In the genomic region with DNA sequence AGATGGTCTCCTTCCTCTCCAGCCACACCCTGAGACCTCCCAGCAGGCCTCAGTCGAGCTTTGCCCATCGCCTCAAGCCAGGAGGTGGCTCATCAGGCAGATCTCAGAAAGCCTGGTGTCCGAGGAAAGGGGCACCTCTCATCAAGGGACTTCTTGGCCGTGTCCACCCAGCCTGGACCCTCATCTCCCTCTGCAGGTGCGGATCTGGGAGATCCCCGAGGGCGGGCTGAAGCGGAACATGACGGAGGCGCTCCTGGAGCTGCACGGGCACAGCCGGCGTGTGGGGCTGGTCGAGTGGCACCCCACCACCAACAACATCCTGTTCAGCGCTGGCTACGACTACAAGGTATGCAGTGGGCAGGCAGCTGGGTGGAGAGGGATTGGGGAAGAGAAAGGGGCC, we compare ENCODE assay signal across 33 cellular contexts.
"Had no signal": no experiment of that assay in that cellular context is flagged by ENCODE, and none has a peak within 500 bp of the region (broad histone marks: within the 10 kb centered on the region; RNA-seq: fewer than 3 reads in every experiment).

No MANE protein-coding gene starts in this region.

- H3K27ac ChIP-seq: adrenal gland, body of pancreas, brain microvascular endothelial cell, breast epithelium, VCaP had no signal

- H3K9me3 ChIP-seq: adrenal gland, body of pancreas, breast epithelium had no signal

- DNase-seq: activated B cell treated with CpG ODN at 0.5 μM for 24 hours; activated CD4-positive, alpha-beta memory T cell treated with anti-CD3 and anti-CD28 coated beads for 36 hours; activated CD4-positive, alpha-beta T cell treated with anti-CD3 and anti-CD28 coated beads for 4 hours; activated CD4-positive, alpha-beta T cell treated with anti-CD3 and anti-CD28 coated beads, Interleukin-2, amount 10 ng/mL, durations not matched to agents 24 days and 14 days; activated CD4-positive, alpha-beta T cell treated with anti-CD3 and anti-CD28 coated beads, Interleukin-2, amount 50 U/mL, for 1 hour; activated CD4-positive, alpha-beta T cell treated with anti-CD3 and anti-CD28 coated beads, Interleukin-2, amount 50 U/mL, for 4 hours; activated CD4-positive, CD25-positive, alpha-beta regulatory T cell treated with anti-CD3 and anti-CD28 coated beads, Interleukin-2, amount 50 U/mL, for 72 hours; activated CD8-positive, alpha-beta memory T cell treated with anti-CD3 and anti-CD28 coated beads, Interleukin-2, amount 50 U/mL, for 4 hours; activated CD8-positive, alpha-beta T cell treated with anti-CD3 and anti-CD28 coated beads for 36 hours; activated effector memory CD4-positive, alpha-beta T cell treated with anti-CD3 and anti-CD28 coated beads, Interleukin-2, amount 50 U/mL, for 16 hours; activated gamma-delta T cell treated with Interleukin-2 at 50 U/mL for 16 hours; activated naive CD4-positive, alpha-beta T cell; activated naive CD4-positive, alpha-beta T cell treated with anti-CD3 and anti-CD28 coated beads for 36 hours; activated naive CD4-positive, alpha-beta T cell treated with anti-CD3 and anti-CD28 coated beads, Interleukin-2, amount 50 U/mL, for 16 hours; activated naive CD8-positive, alpha-beta T cell treated with anti-CD3 and anti-CD28 coated beads for 36 hours; activated T-cell treated with anti-CD3 and anti-CD28 coated beads for 4 hours; activated T-cell treated with anti-CD3 and anti-CD28 coated beads, Interleukin-2, amount 50 U/mL, for 1 hour; activated T-cell treated with anti-CD3 and anti-CD28 coated beads, Interleukin-2, amount 50 U/mL, for 4 hours; activated T-cell treated with anti-CD3 and anti-CD28 coated beads, Interleukin-2, amount 50 U/mL, for 72 hours; adrenal gland; amniotic stem cell; body of pancreas; brain microvascular endothelial cell; cerebellar nuclear complex; T-helper 1 cell; T-helper 2 cell; T-helper 9 cell had no signal

- FAIRE-seq: astrocyte, TTC549 had no signal

- H3K4me3 ChIP-seq: adrenal gland, body of pancreas, breast epithelium had no signal

- H3K36me3 ChIP-seq: adrenal gland, brain microvascular endothelial cell, breast epithelium had no signal

- ATAC-seq: activated CD8-positive, alpha-beta T cell treated with anti-CD3 and anti-CD28 coated beads for 36 hours; activated naive CD4-positive, alpha-beta T cell treated with anti-CD3 and anti-CD28 coated beads, Interleukin-2, amount 50 U/mL, for 72 hours; activated T-cell treated with anti-CD3 and anti-CD28 coated beads, Interleukin-2, amount 50 U/mL, for 4 hours; activated T-cell treated with anti-CD3 and anti-CD28 coated beads, Interleukin-2, amount 50 U/mL, for 72 hours; activated T-helper 17 cell treated with anti-CD3 and anti-CD28 coated beads, Interleukin-2, amount 50 U/mL, for 72 hours; body of pancreas had no signal

- H3K4me1 ChIP-seq: adrenal gland, body of pancreas, breast epithelium had no signal

- H3K27me3 ChIP-seq: adrenal gland, body of pancreas, brain microvascular endothelial cell, breast epithelium had no signal
